In genomic region chr12:118183155-118183554, GRCh38 we compare ENCODE assay signal across 16 cellular contexts. TPM values are rescaled to one million over a fixed set of nuclear protein-coding genes. Genes with fewer than 3 reads are reported as not detected.
DNase-seq lines count a peak whose midpoint lies in the region; ATAC-seq, FAIRE-seq and TF ChIP-seq lines count a peak whose summit lies in the region.
"Had no signal": no experiment of that assay in that cellular context is flagged by ENCODE, and none has a peak within 500 bp of the region (broad histone marks: within the 10 kb centered on the region; RNA-seq: fewer than 3 reads in every experiment).

No MANE protein-coding gene starts in this region.

- ATAC-seq in HG02973 (IDR thresholded peaks at IDR 0.05; ENCODE audit: unreplicated experiment), result peak; percentile 47
- ATAC-seq in central memory CD8-positive, alpha-beta T cell (replicated peaks; ENCODE audit: extremely low read depth, poor library complexity, severe bottlenecking), result no peak
- ATAC-seq: activated T-helper 17 cell treated with anti-CD3 and anti-CD28 coated beads, Interleukin-2, amount 50 U/mL, for 72 hours; foreskin keratinocyte had no signal

- no peak overlapping the region for H3K27ac ChIP-seq in breast epithelium
- no peak overlapping the region for H3K27ac ChIP-seq in small intestine (ENCODE audit: low read depth in 1 of 2, low read length in 1 of 2)
- H3K27ac ChIP-seq: foreskin keratinocyte had no signal

- no peak for TF ChIP-seq POLR2A in breast epithelium (IDR thresholded peaks at IDR 0.05)

- no peaks in the 10 kb centered on the region for H3K27me3 Mint-ChIP-seq in MCF 10A (ENCODE audit: insufficient read depth, unreplicated experiment)
- H3K27me3 Mint-ChIP-seq in central memory CD8-positive, alpha-beta T cell, result no peaks in the 10 kb centered on the region
- H3K27me3 Mint-ChIP-seq: activated T-helper 17 cell treated with anti-CD3 and anti-CD28 coated beads, Interleukin-2, amount 50 U/mL, for 72 hours had no signal

- DNase-seq in MCF 10A (ENCODE audit: unreplicated experiment), result no peak
- DNase-seq in breast epithelium (ENCODE audit: low spot score in 2 of 2), result no peak
- DNase-seq in central memory CD8-positive, alpha-beta T cell (ENCODE audit: low spot score in 2 of 2), result no peak
- peak; percentile 29 for DNase-seq in small intestine
- DNase-seq in effector CD4-positive, alpha-beta T cell, result no peak
- DNase-seq in SKM-1 treated with dmso at 0.1 percent for 144 hours (lab: John Stamatoyannopoulos, UW; ENCODE audit: unreplicated experiment), result no peak
- no peak for DNase-seq in NK-92 treated with Interleukin-12 subunit alpha and Interleukin-12 subunit beta, amount 100 ng/mL, for 24 hours (lab: John Stamatoyannopoulos, UW)
- DNase-seq: activated CD4-positive, alpha-beta T cell treated with anti-CD3 and anti-CD28 coated beads for 4 hours; effector CD8-positive, alpha-beta T cell; HCEC 1CT; IMR-90; OCI-M1; trophoblast cell had no signal

- no peak overlapping the region for H3K4me3 ChIP-seq in breast epithelium
- H3K4me3 ChIP-seq in small intestine (ENCODE audit: low read depth in 1 of 2, low read length in 2 of 2), result no peak overlapping the region

- no peaks in the 10 kb centered on the region for H3K9me3 Mint-ChIP-seq in MCF 10A (ENCODE audit: unreplicated experiment)
- H3K9me3 Mint-ChIP-seq in central memory CD8-positive, alpha-beta T cell, result no peaks in the 10 kb centered on the region
- H3K9me3 Mint-ChIP-seq: activated T-helper 17 cell treated with anti-CD3 and anti-CD28 coated beads, Interleukin-2, amount 50 U/mL, for 72 hours had no signal

- no peaks in the 10 kb centered on the region for H3K36me3 ChIP-seq in breast epithelium
- peaks cover 4 to 5% of the 10 kb centered on the region in 2 donors for H3K36me3 ChIP-seq in small intestine (ENCODE audit: control insufficient read depth in 2 of 2, insufficient read depth in 2 of 2, low read length in 2 of 2)

- H3K4me3 Mint-ChIP-seq in MCF 10A (ENCODE audit: unreplicated experiment), result no peak overlapping the region
- H3K4me3 Mint-ChIP-seq in central memory CD8-positive, alpha-beta T cell, result no peak overlapping the region
- H3K4me3 Mint-ChIP-seq: activated T-helper 17 cell treated with anti-CD3 and anti-CD28 coated beads, Interleukin-2, amount 50 U/mL, for 72 hours had no signal

- no peak for FAIRE-seq in small intestine (lab: Jason Lieb, UNC)

- H3K9me3 ChIP-seq in breast epithelium, result no peaks in the 10 kb centered on the region
- H3K9me3 ChIP-seq in small intestine (ENCODE audit: control insufficient read depth, low read depth), result no peaks in the 10 kb centered on the region

- POLR2A ChIA-PET in MCF 10A (lab: Yijun Ruan, JAX), result interaction anchor here (1.0 to 6.1 kb wide), 3 partner anchors 134 to 192 kb away, joined by 3 to 89 read pairs (median 4); partner anchors contain the start of genes SUDS3 and TAOK3

- intact Hi-C loops in MCF 10A (cut with micrococcal nuclease), result loop anchor here (10.0 kb wide), 2 partner anchors 1232 to 1362 kb away; no protein-coding TSS in a partner anchor
- intact Hi-C loops in breast epithelium (cut with DNase I; ENCODE audit: low total_unique reads), result loop anchor here (2.0 kb wide), 1 partner anchor 192 kb away; no protein-coding TSS in a partner anchor

- no peaks in the 10 kb centered on the region for H3K27me3 ChIP-seq in breast epithelium
- H3K27me3 ChIP-seq in small intestine (ENCODE audit: control insufficient read depth in 2 of 2, insufficient read depth in 2 of 2, low read length in 2 of 2), result no peaks in the 10 kb centered on the region
- H3K27me3 ChIP-seq: foreskin keratinocyte had no signal

- CTCF ChIA-PET in MCF 10A (lab: Yijun Ruan, JAX), result interaction anchor here (0.6 to 14.4 kb wide), 16 partner anchors 10 to 208 kb away, joined by 3 to 422 read pairs (median 4); partner anchors contain the start of genes SUDS3 and TAOK3

- no TSS peak for BruUV-seq in MCF 10A (replicated peaks; lab: Mats Ljungman, UMichigan)

- TF ChIP-seq CTCF in MCF 10A (IDR thresholded peaks at IDR 0.05; ENCODE audit: unreplicated experiment), result no peak
- no peak for TF ChIP-seq CTCF in breast epithelium (IDR thresholded peaks at IDR 0.05)

- H3K4me1 ChIP-seq in breast epithelium (no peaks in the 10 kb centered on the region), small intestine (ENCODE audit: control insufficient read depth in 2 of 2, insufficient read depth in 1 of 2, low read depth in 1 of 2, low read length in 1 of 2) (peaks cover 3 to 4% of the 10 kb centered on the region in 2 donors)

- peak overlapping the region; percentile 60 for H3K27ac Mint-ChIP-seq in MCF 10A (ENCODE audit: low read depth, unreplicated experiment)
- H3K27ac Mint-ChIP-seq in central memory CD8-positive, alpha-beta T cell (ENCODE audit: low read depth), result peak overlapping the region; percentile 52
- H3K27ac Mint-ChIP-seq: activated T-helper 17 cell treated with anti-CD3 and anti-CD28 coated beads, Interleukin-2, amount 50 U/mL, for 72 hours had no signal

- peaks cover 21% of the 10 kb centered on the region for H3K4me1 Mint-ChIP-seq in MCF 10A (ENCODE audit: insufficient read depth, unreplicated experiment)
- peaks cover 35% of the 10 kb centered on the region for H3K4me1 Mint-ChIP-seq in central memory CD8-positive, alpha-beta T cell

- H3K36me3 Mint-ChIP-seq in MCF 10A (ENCODE audit: insufficient read depth, unreplicated experiment), result peaks cover 15% of the 10 kb centered on the region
- peaks cover 42% of the 10 kb centered on the region for H3K36me3 Mint-ChIP-seq in central memory CD8-positive, alpha-beta T cell (ENCODE audit: insufficient read depth)

RNA-seq across cellular contexts. Expression of gene PEBP1, which starts 47.2 kb away (rescaled TPM):
- total RNA-seq in MCF 10A (2022), result 91.4 and 117 TPM in 2 replicates
- total RNA-seq in breast epithelium, result 100 to 1,000 TPM; 373 to 507 (median 440) TPM
- polyA plus RNA-seq in small intestine, result 1,000 to 10,000 TPM in 2 of 3 donors, 100 to 1,000 TPM in 1; 457 to 2,607 (median 1,131) TPM
